ENCODE assay signal across 8 cellular contexts in the genomic region with DNA sequence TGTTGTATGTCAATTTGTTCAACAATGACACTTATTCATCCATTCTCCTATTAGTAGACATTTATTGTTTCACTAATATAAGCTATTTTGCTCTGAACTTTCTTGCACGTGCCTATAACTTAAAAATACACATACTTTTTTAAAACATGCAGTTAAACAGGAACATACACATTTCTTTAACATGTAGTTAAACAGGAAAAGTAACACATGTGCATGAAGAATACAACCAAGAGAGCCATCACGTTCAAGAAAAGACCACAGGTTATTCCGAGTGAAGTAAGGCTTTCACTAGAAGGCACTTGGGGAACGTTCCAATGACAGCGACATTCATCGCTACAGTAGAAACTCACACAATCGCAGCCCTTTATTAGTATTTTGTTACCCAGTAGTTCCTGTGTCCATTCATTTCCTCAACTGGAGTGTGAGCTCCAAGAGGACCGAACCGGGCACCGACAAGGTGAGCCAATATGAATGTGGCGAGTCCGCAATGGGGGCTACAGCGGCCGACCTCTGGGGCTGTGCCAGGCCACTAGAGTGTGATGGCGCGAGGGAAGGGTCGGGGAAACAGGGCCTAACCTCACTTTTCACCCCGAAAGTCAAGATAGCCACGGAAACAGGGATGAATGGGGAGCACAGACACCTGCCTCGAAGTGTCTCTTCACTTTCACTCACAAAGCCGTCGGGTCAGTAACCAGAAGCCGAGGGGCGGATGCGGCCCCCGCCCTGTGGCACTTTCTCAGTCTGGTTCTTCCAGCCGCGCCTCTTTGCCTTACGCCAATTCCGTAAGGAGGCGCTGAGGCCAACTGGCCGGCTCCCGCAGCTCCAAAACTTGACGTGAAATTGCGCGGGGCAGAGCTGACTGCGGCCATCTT. TPM values are rescaled to one million over a fixed set of nuclear protein-coding genes. Genes with fewer than 3 reads are reported as not detected.
A peak's percentile ranks its signal among the peaks of the same experiment; 100 is the strongest.
DNase-seq lines count a peak whose midpoint lies in the region; ATAC-seq and TF ChIP-seq lines count a peak whose summit lies in the region.

No MANE protein-coding gene starts in this region.

- H3K36me3 Mint-ChIP-seq in endothelial cell (ENCODE audit: low read depth, unreplicated experiment), result peaks cover 4% of the 10 kb centered on the region

- no peak for TF ChIP-seq CTCF in endothelial cell (IDR thresholded peaks at IDR 0.05; ENCODE audit: unreplicated experiment)

- peak; percentile 93 for DNase-seq in Caki2 (ENCODE audit: low read depth)
- peak; percentile 87 for DNase-seq in HT1080 (ENCODE audit: low read depth)
- DNase-seq in NK-92 (lab: John Stamatoyannopoulos, UW; ENCODE audit: unreplicated experiment), result peak; percentile 46
- peak; percentile 70 for DNase-seq in activated CD8-positive, alpha-beta memory T cell treated with anti-CD3 and anti-CD28 coated beads for 4 hours (ENCODE audit: low read depth in 2 of 2)
- DNase-seq in endothelial cell (ENCODE audit: low spot score), result peak; percentile 89
- DNase-seq in middle frontal gyrus (ENCODE audit: extremely low spot score, low spot score), result peak; percentile 75
- peak; percentile 59 to 65 for DNase-seq in stimulated activated CD8-positive, alpha-beta memory T cell treated with anti-CD3 and anti-CD28 coated beads, Interleukin-4, amount 100 ng/mL, for 1 hour (ENCODE audit: low read depth in 2 of 2, low spot score in 1 of 2)

- peak overlapping the region; percentile 96 for H3K4me3 Mint-ChIP-seq in endothelial cell (ENCODE audit: unreplicated experiment)

- peak overlapping the region; percentile 98 for H3K27ac Mint-ChIP-seq in endothelial cell (ENCODE audit: unreplicated experiment)

- peak; percentile 45 for ATAC-seq in GM21381 (IDR thresholded peaks at IDR 0.05; ENCODE audit: unreplicated experiment)

- no peaks in the 10 kb centered on the region for H3K9me3 Mint-ChIP-seq in endothelial cell (ENCODE audit: unreplicated experiment)

- in situ Hi-C loops in Caki2 (cut with HindIII; ENCODE audit: low pct_unique_long_range_greater_than_20kb, low sequenced_read_pairs), result no loop called here

- H3K4me1 Mint-ChIP-seq in endothelial cell (ENCODE audit: unreplicated experiment), result peaks cover 38% of the 10 kb centered on the region

- peaks cover 13% of the 10 kb centered on the region for H3K27me3 Mint-ChIP-seq in endothelial cell (ENCODE audit: unreplicated experiment)

RNA-seq across cellular contexts. Expression of a gene that starts 0.8 kb away (rescaled TPM):
- 258 and 413 TPM in 2 replicates for total RNA-seq in Caki2 (2014; rRNA removed; shearing (Covaris generic); ENCODE audit: low replicate concordance)
- 180 and 266 TPM in 2 replicates for total RNA-seq in HT1080 (2014; rRNA removed; shearing (Covaris generic))
- 273 and 294 TPM in 2 replicates for polyA plus RNA-seq in HT1080 (2015; cell fraction: cytosol; rRNA removed)
- 275 and 280 TPM in 2 replicates for polyA plus RNA-seq in HT1080 (2015; cell fraction: nucleus; rRNA removed)
- total RNA-seq in endothelial cell (ENCODE audit: unreplicated experiment), result 361 TPM

Comparison
In these comparisons a context has a peak if more than half of its experiments do, and no peak if none do; other contexts are left out.
1. Peak in every context shown above with its lines: DNase-seq and ATAC-seq.